In genomic region chr10:266974-267425, GRCh38 we compare ENCODE assay signal across 15 cellular contexts.
A peak's percentile ranks its signal among the peaks of the same experiment; 100 is the strongest.
DNase-seq lines count a peak whose midpoint lies in the region; FAIRE-seq and TF ChIP-seq lines count a peak whose summit lies in the region.
"Had no signal": no experiment of that assay in that cellular context is flagged by ENCODE, and none has a peak within 500 bp of the region (broad histone marks: within the 10 kb centered on the region; RNA-seq: fewer than 3 reads in every experiment).

No MANE protein-coding gene starts in this region.

- H3K4me1 ChIP-seq in osteoblast (ENCODE audit: insufficient read depth, low read length) = peaks cover 14% of the 10 kb centered on the region
- H3K4me1 ChIP-seq: parathyroid adenoma had no signal

- peaks cover 5% of the 10 kb centered on the region for H3K4me1 Mint-ChIP-seq in activated T-helper 2 cell treated with anti-CD3 and anti-CD28 coated beads, Interferon-gamma antibody, Interleukin-2, Interleukin-4, amounts not matched to agents 10 μg/mL and 5 μg/mL and 100 μg/mL, durations not matched to agents 14 hours and 24 hours and 36 hours (ENCODE audit: low read depth)

- no peaks in the 10 kb centered on the region for H4K20me1 ChIP-seq in osteoblast (ENCODE audit: insufficient read depth, low read length)

- no peak overlapping the region for H2AFZ ChIP-seq in osteoblast (ENCODE audit: low read length)
- H2AFZ ChIP-seq: parathyroid adenoma had no signal

- DNase-seq in EL (peak; percentile 33), NCI-H128 (lab: John Stamatoyannopoulos, UW; ENCODE audit: unreplicated experiment) (peak; percentile 4), bronchial epithelial cell (ENCODE audit: low read depth) (peak; percentile 52), osteoblast (ENCODE audit: insufficient read length, low spot score, missing footprints) (no peak), CD1c-positive myeloid dendritic cell (ENCODE audit: extremely low spot score) (no peak), H7 (no peak)
- no peak for DNase-seq in activated T-helper 2 cell treated with anti-CD3 and anti-CD28 coated beads, Interferon-gamma antibody, Interleukin-2, Interleukin-4, amounts not matched to agents 10 μg/mL and 5 μg/mL and 100 μg/mL, durations not matched to agents 14 hours and 24 hours and 36 hours (ENCODE audit: low spot score)
- DNase-seq: activated naive CD8-positive, alpha-beta T cell treated with anti-CD3 and anti-CD28 coated beads, Interleukin-2, amount 10 ng/mL, durations not matched to agents 7 days and 5 days; effector CD4-positive, alpha-beta T cell; NCI-H187; OCI-M1; stimulated activated naive CD4-positive, alpha-beta T cell treated with Interleukin-2 at 50 U/mL for 16 hours; T1000 had no signal

- H3K27me3 Mint-ChIP-seq in activated T-helper 2 cell treated with anti-CD3 and anti-CD28 coated beads, Interferon-gamma antibody, Interleukin-2, Interleukin-4, amounts not matched to agents 10 μg/mL and 5 μg/mL and 100 μg/mL, durations not matched to agents 14 hours and 24 hours and 36 hours (ENCODE audit: low read depth) = peaks cover 5% of the 10 kb centered on the region

- no peaks in the 10 kb centered on the region for H3K27me3 ChIP-seq in bronchial epithelial cell (ENCODE audit: control insufficient read depth, insufficient read depth, low read length)
- no peaks in the 10 kb centered on the region for H3K27me3 ChIP-seq in osteoblast (ENCODE audit: insufficient read depth, low read length)
- H3K27me3 ChIP-seq in H7 (ENCODE audit: control insufficient read depth, insufficient read depth, low read length) = no peaks in the 10 kb centered on the region

- H3K9me3 ChIP-seq in osteoblast (ENCODE audit: low read depth, low read length) = no peaks in the 10 kb centered on the region

- no peak overlapping the region for H3K4me3 Mint-ChIP-seq in activated T-helper 2 cell treated with anti-CD3 and anti-CD28 coated beads, Interferon-gamma antibody, Interleukin-2, Interleukin-4, amounts not matched to agents 10 μg/mL and 5 μg/mL and 100 μg/mL, durations not matched to agents 14 hours and 24 hours and 36 hours (ENCODE audit: low read depth)
- H3K4me3 Mint-ChIP-seq: activated naive CD8-positive, alpha-beta T cell treated with anti-CD3 and anti-CD28 coated beads, Interleukin-2, amount 10 ng/mL, durations not matched to agents 7 days and 5 days; memory B cell had no signal

- no peaks in the 10 kb centered on the region for H3K36me3 Mint-ChIP-seq in activated T-helper 2 cell treated with anti-CD3 and anti-CD28 coated beads, Interferon-gamma antibody, Interleukin-2, Interleukin-4, amounts not matched to agents 10 μg/mL and 5 μg/mL and 100 μg/mL, durations not matched to agents 14 hours and 24 hours and 36 hours (ENCODE audit: low read depth)
- H3K36me3 Mint-ChIP-seq: activated naive CD8-positive, alpha-beta T cell treated with anti-CD3 and anti-CD28 coated beads, Interleukin-2, amount 10 ng/mL, durations not matched to agents 7 days and 5 days; memory B cell had no signal

- H3K27ac ChIP-seq in osteoblast (ENCODE audit: low read depth, low read length) = peak overlapping the region; percentile 24
- H3K27ac ChIP-seq: parathyroid adenoma had no signal

- H3K4me3 ChIP-seq in bronchial epithelial cell (ENCODE audit: low read depth, low read length) = no peak overlapping the region
- peak overlapping the region; percentile 51 for H3K4me3 ChIP-seq in osteoblast (ENCODE audit: insufficient read depth, low read length)
- H3K4me3 ChIP-seq in H7 (ENCODE audit: insufficient read depth, low read depth, low read length) = no peak overlapping the region

- H3K79me2 ChIP-seq in osteoblast (ENCODE audit: insufficient read depth, low read length) = no peaks in the 10 kb centered on the region
- H3K79me2 ChIP-seq: parathyroid adenoma had no signal

- intact Hi-C loops in activated T-helper 2 cell treated with anti-CD3 and anti-CD28 coated beads, Interferon-gamma antibody, Interleukin-2, Interleukin-4, amounts not matched to agents 10 μg/mL and 5 μg/mL and 100 μg/mL, durations not matched to agents 14 hours and 24 hours and 36 hours (cut with micrococcal nuclease) = no loop called here

- H3K4me2 ChIP-seq in osteoblast (ENCODE audit: insufficient read depth, low read length) = peak overlapping the region; percentile 73

- H3K9me3 Mint-ChIP-seq in activated T-helper 2 cell treated with anti-CD3 and anti-CD28 coated beads, Interferon-gamma antibody, Interleukin-2, Interleukin-4, amounts not matched to agents 10 μg/mL and 5 μg/mL and 100 μg/mL, durations not matched to agents 14 hours and 24 hours and 36 hours = no peaks in the 10 kb centered on the region
- H3K9me3 Mint-ChIP-seq: activated naive CD8-positive, alpha-beta T cell treated with anti-CD3 and anti-CD28 coated beads, Interleukin-2, amount 10 ng/mL, durations not matched to agents 7 days and 5 days; memory B cell had no signal

- H3K27ac Mint-ChIP-seq in activated T-helper 2 cell treated with anti-CD3 and anti-CD28 coated beads, Interferon-gamma antibody, Interleukin-2, Interleukin-4, amounts not matched to agents 10 μg/mL and 5 μg/mL and 100 μg/mL, durations not matched to agents 14 hours and 24 hours and 36 hours = no peak overlapping the region
- H3K27ac Mint-ChIP-seq: activated naive CD8-positive, alpha-beta T cell treated with anti-CD3 and anti-CD28 coated beads, Interleukin-2, amount 10 ng/mL, durations not matched to agents 7 days and 5 days; memory B cell had no signal

- FAIRE-seq in bronchial epithelial cell (lab: Jason Lieb, UNC) = no peak

- H3K36me3 ChIP-seq in bronchial epithelial cell (ENCODE audit: control insufficient read depth, insufficient read depth, low read length) (no peaks in the 10 kb centered on the region), osteoblast (ENCODE audit: insufficient read depth, low read length) (no peaks in the 10 kb centered on the region), H7 (replicated peaks; ENCODE audit: control insufficient read depth, insufficient read depth, low read length) (no peaks in the 10 kb centered on the region)

- TF ChIP-seq CTCF in bronchial epithelial cell (IDR thresholded peaks at IDR 0.05; ENCODE audit: insufficient read depth, low read length, severe bottlenecking) (no peak), osteoblast (IDR thresholded peaks at IDR 0.05; ENCODE audit: extremely low read depth, low read depth, low read length) (no peak)

Comparison
In these comparisons a context has a peak if more than half of its experiments do, and no peak if none do; other contexts are left out.
1. DNase-seq: peak in EL (single experiment), NCI-H128 (single experiment) and bronchial epithelial cell (single experiment); none in osteoblast (single experiment), CD1c-positive myeloid dendritic cell (single experiment), activated T-helper 2 cell treated with anti-CD3 and anti-CD28 coated beads, Interferon-gamma antibody, Interleukin-2, Interleukin-4, amounts not matched to agents 10 μg/mL and 5 μg/mL and 100 μg/mL, durations not matched to agents 14 hours and 24 hours and 36 hours (single experiment) and H7 (single experiment).